ENCODE assay signal across 9 cellular contexts in the genomic region with DNA sequence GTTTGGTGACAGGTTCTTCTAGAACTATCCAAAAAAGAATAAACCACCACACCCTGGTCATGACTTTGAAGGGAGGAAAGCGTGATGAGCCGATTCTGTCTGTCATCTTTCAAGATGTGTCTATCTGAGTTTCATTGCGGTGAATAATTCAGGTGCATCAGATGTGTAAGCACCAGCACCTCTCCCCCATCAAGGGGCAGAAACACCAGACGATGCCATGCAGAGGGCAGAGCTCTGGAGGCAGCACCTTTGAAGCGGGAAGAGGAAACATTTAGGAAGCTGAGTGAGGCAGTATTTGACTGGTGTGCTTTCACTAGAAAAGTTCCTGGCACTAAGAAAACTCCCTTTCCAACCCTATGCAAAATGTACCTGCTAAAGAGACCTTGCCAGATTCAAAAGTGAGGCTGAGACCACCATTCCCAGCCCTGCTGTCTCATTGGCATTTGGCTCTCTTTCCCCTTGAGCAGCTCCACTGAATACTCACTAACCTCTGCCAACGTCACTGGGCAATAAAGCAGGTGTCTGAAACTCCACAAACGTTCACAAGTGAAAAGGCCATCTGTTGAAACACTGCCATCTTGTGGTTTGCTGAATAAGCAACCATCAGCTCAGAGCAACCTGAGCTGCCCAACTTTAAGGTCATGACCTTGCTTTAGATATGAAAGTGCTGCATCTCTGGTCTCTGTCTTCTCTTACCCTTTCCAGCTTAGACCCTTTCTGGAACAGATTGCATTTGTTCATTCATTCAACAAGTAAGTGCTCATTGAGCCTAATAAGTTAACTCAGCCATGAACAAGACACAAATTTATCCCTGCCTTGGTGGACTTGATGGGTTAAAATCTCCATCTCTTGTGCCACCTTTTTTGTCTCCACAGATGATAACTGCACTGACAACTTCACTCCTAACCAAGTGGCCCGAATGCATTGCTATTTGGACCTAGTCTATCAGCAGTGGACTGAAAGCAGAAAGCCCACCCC.
DNase-seq lines count a peak whose midpoint lies in the region; ATAC-seq, FAIRE-seq and TF ChIP-seq lines count a peak whose summit lies in the region.
"Had no signal": no experiment of that assay in that cellular context is flagged by ENCODE, and none has a peak within 500 bp of the region (broad histone marks: within the 10 kb centered on the region; RNA-seq: fewer than 3 reads in every experiment).

No MANE protein-coding gene starts in this region.

- under 1% methylated on average over 8 of the region's 8 CpGs for WGBS in K562 (ENCODE audit: insufficient coverage, low coverage, missing lambda C conversion rate)

- peak; percentile 63 for TF ChIP-seq CTCF in HL-60 (IDR thresholded peaks at IDR 0.05; ENCODE audit: insufficient read depth, low read length)
- peak; percentile 76 to 80 (median 80) for TF ChIP-seq CTCF in K562 (IDR thresholded peaks at IDR 0.05 in 2 of 3, conservative IDR thresholded peaks at IDR 0.05 in 1 of 3; ENCODE audit: insufficient read depth in 2 of 3, low read depth in 1 of 3, low read length in 3 of 3)
- TF ChIP-seq CTCF in keratinocyte (optimal IDR thresholded peaks at IDR 0.05 in 1 of 3, IDR thresholded peaks at IDR 0.05 in 1 of 3, conservative IDR thresholded peaks at IDR 0.05 in 1 of 3; ENCODE audit: extremely low read depth in 1 of 3, insufficient read depth in 2 of 3, low read length in 3 of 3) = peak; percentile 71 to 81 (median 73)
- TF ChIP-seq CTCF in type B pancreatic cell (conservative IDR thresholded peaks at IDR 0.05) = peak; percentile 83

- H3K27me3 ChIP-seq in HL-60 (ENCODE audit: insufficient read depth, poor library complexity, severe bottlenecking) (no peaks in the 10 kb centered on the region), K562 (ENCODE audit: control insufficient read depth in 2 of 2, insufficient read depth in 2 of 2, low read length in 2 of 2) (0 out of 5 replicates have a peak, but pooled peaks cover 0 to 3% of the 10 kb centered on the region in 2 experiments), keratinocyte (ENCODE audit: control insufficient read depth, extremely low read depth, insufficient read depth, low read length) (no peaks in the 10 kb centered on the region)

- no peak overlapping the region for H3K27ac Mint-ChIP-seq in type B pancreatic cell

- TF ChIP-seq POLR2A in K562 (conservative IDR thresholded peaks at IDR 0.05) = no peak

- H3K36me3 ChIP-seq in K562 (ENCODE audit: control insufficient read depth, insufficient read depth, low read length) (no peaks in the 10 kb centered on the region), keratinocyte (ENCODE audit: control insufficient read depth in 2 of 2, extremely low read depth in 1 of 2, insufficient read depth in 2 of 2, low read length in 2 of 2) (no peaks in the 10 kb centered on the region)

- H3K4me2 ChIP-seq in K562 (ENCODE audit: insufficient read depth, low read length) (no peak overlapping the region), keratinocyte (ENCODE audit: control insufficient read depth, extremely low read depth, insufficient read depth, low read depth, low read length) (no peak overlapping the region)

- H2AFZ ChIP-seq in K562 (ENCODE audit: low read depth, low read length) (no peak overlapping the region), keratinocyte (ENCODE audit: control insufficient read depth, low read length) (no peak overlapping the region)

- no peaks in the 10 kb centered on the region for H3K9me3 Mint-ChIP-seq in type B pancreatic cell

- DNase-seq in DMS79 treated with DMSO at 0.1 percent for 48 hours (lab: John Stamatoyannopoulos, UW) (peak; percentile 21), DMS79 (lab: John Stamatoyannopoulos, UW) (no peak), HL-60 (ENCODE audit: low read depth in 1 of 2, low spot score in 1 of 2) (peak; percentile 6 to 22), NCI-H524 (lab: John Stamatoyannopoulos, UW) (peak; percentile 82 to 93), K562 (ENCODE audit: extremely low read depth in 1 of 4, low spot score in 3 of 4) (peak; percentile 35 to 76 (median 49)), keratinocyte (ENCODE audit: low read depth, low spot score) (no peak), type B pancreatic cell (ENCODE audit: extremely low spot score, unreplicated experiment) (no peak)

- peaks cover 16% of the 10 kb centered on the region for H3K4me1 Mint-ChIP-seq in type B pancreatic cell (ENCODE audit: unreplicated experiment)

- H3K4me3 Mint-ChIP-seq in type B pancreatic cell = no peak overlapping the region

- no peaks in the 10 kb centered on the region for H4K20me1 ChIP-seq in K562 (replicated peaks; ENCODE audit: control insufficient read depth, insufficient read depth, low read length)
- no peaks in the 10 kb centered on the region for H4K20me1 ChIP-seq in keratinocyte (ENCODE audit: control insufficient read depth, extremely low read depth, insufficient read depth, low read length)

- H3K9me1 ChIP-seq in K562 (ENCODE audit: control insufficient read depth, insufficient read depth, low read length) = no peaks in the 10 kb centered on the region
- H3K9me1 ChIP-seq in keratinocyte (ENCODE audit: control insufficient read depth, extremely low read depth, insufficient read depth, low read length) = no peaks in the 10 kb centered on the region

- BruUV-seq in K562 (replicated peaks; lab: Mats Ljungman, UMichigan) = no TSS peak

- ATAC-seq in GM21515 (IDR thresholded peaks at IDR 0.05; ENCODE audit: unreplicated experiment) = peak; percentile 95
- ATAC-seq in K562 = peak; percentile 91

- CTCF ChIA-PET in K562 (lab: Yijun Ruan, JAX; ENCODE audit: low intra/inter-chr PET ratio) = interaction anchor here (0.6 kb wide), 2 partner anchors 132 kb away, joined by 3 read pairs; no protein-coding TSS in a partner anchor

- intact Hi-C loops in K562 (cut with micrococcal nuclease) = loop anchor here (1.0 to 5.0 kb wide), 4 partner anchors 131 to 316 kb away; no protein-coding TSS in a partner anchor

- H3K27me3 Mint-ChIP-seq in type B pancreatic cell = no peaks in the 10 kb centered on the region

- H3K27ac ChIP-seq in HL-60 (replicated peaks) (no peak overlapping the region), K562 (ENCODE audit: extremely low read depth, low read depth, low read length) (no peak overlapping the region), keratinocyte (ENCODE audit: control insufficient read depth, insufficient read depth, low read length) (no peak overlapping the region)

- no peak for TF ChIP-seq EP300 in K562 (IDR thresholded peaks at IDR 0.05; ENCODE audit: low read length)

- FAIRE-seq in K562 (lab: Jason Lieb, UNC) = peak; percentile 98
- FAIRE-seq in keratinocyte (lab: Jason Lieb, UNC) = peak; percentile 67
- FAIRE-seq: A204.1 had no signal

- in situ Hi-C loops in K562 (cut with MboI) = no loop called here

- no peaks in the 10 kb centered on the region for H3K36me3 Mint-ChIP-seq in type B pancreatic cell

- no peaks in the 10 kb centered on the region for H3K79me2 ChIP-seq in K562 (ENCODE audit: control insufficient read depth, insufficient read depth, low read length)
- no peaks in the 10 kb centered on the region for H3K79me2 ChIP-seq in keratinocyte (ENCODE audit: control insufficient read depth, insufficient read depth, low read length)

- H3K4me1 ChIP-seq in K562 (replicated peaks in 1 of 2; ENCODE audit: control insufficient read depth in 2 of 2, insufficient read depth in 2 of 2, low read length in 2 of 2) (no peaks in the 10 kb centered on the region; a peak in 1 of 5 replicates), keratinocyte (ENCODE audit: control insufficient read depth, extremely low read depth, insufficient read depth, low read length) (no peaks in the 10 kb centered on the region)

- no peak overlapping the region for H3K9ac ChIP-seq in K562 (ENCODE audit: insufficient read depth in 1 of 2, low read depth in 2 of 2, low read length in 2 of 2)
- no peak overlapping the region for H3K9ac ChIP-seq in keratinocyte (ENCODE audit: control insufficient read depth, extremely low read depth, insufficient read depth, low read length)

- peak; percentile 77 to 78 for TF ChIP-seq RAD21 in K562 (CRISPR knock-in tag; conservative IDR thresholded peaks at IDR 0.05 in 1 of 2, IDR thresholded peaks at IDR 0.05 in 1 of 2)

- dilution Hi-C loops in keratinocyte (cut with MboI; ENCODE audit: extremely low pct_ligation_motif_present, low sequenced_read_pairs) = no loop called here

- H3K4me3 ChIP-seq in HL-60 (replicated peaks; ENCODE audit: insufficient read depth, low read length) (no peak overlapping the region), K562 (no peak overlapping the region), keratinocyte (ENCODE audit: control insufficient read depth in 2 of 3, extremely low read depth in 1 of 3, insufficient read depth in 2 of 3, low read depth in 1 of 3, low read length in 3 of 3) (no peak overlapping the region)

- H3K9me3 ChIP-seq in K562 (replicated peaks; ENCODE audit: control insufficient read depth, insufficient read depth, low read depth, low read length) (no peaks in the 10 kb centered on the region), keratinocyte (ENCODE audit: control insufficient read depth, low read depth, low read length) (no peaks in the 10 kb centered on the region)

- POLR2A ChIA-PET in K562 (lab: Yijun Ruan, JAX) = interaction anchor here (0.6 to 0.9 kb wide), 3 partner anchors 10 to 335 kb away, joined by 3 to 4 read pairs (median 3); no protein-coding TSS in a partner anchor

TF ChIP-seq in K562, 482 proteins besides CTCF, POLR2A, EP300 and RAD21 (continues in another document):
- TF ChIP-seq RCOR1 (IDR thresholded peaks at IDR 0.05; ENCODE audit: borderline replicate concordance in 1 of 2, low read depth in 2 of 2, low read length in 2 of 2) = peak in 1 of 2 experiments; percentile 51; a peak in 1 of 4 replicates

Comparison
In these comparisons a context has a peak if more than half of its experiments do, and no peak if none do; other contexts are left out.
1. DNase-seq: peak in DMS79 treated with DMSO at 0.1 percent for 48 hours (single experiment), HL-60 (2 of 2), NCI-H524 (2 of 2) and K562 (4 of 4); none in DMS79 (single experiment), keratinocyte (single experiment) and type B pancreatic cell (single experiment).
2. Peak in every context shown above with its lines, with median percentiles within 50 percentile points of each other: CTCF ChIP-seq.